In the genomic region with DNA sequence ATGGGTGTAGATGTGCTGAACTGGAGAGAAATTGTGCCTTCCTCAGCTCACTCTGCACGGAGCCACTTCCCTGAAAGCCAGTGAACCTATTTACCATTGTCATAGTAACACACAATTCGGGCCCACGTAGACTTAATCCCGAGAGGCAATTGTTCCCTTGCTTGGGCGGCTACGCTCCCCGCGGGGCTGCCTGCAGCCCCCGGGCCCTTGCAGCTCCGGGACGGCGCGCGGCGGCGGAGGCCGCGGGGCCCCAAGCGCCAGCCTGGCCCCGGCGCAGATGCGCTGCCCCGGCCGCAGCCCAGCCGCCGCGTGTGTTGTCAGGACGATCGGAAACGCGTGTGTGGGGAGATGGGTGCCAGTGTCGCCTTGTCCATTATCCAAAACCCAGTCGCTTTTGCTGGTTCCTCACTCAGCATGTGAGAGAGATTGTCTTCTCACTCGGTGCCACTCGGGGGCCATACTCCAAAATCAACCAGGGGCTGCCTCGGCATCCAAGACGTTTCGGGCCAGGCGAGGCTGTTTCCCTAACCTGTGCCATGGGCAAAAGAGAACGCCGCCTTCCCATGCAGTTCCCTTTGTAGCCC, we compare ENCODE assay signal across 23 cellular contexts. TPM values are rescaled to one million over a fixed set of nuclear protein-coding genes. Genes with fewer than 3 reads are reported as not detected.
DNase-seq lines count a peak whose midpoint lies in the region; ATAC-seq, FAIRE-seq and TF ChIP-seq lines count a peak whose summit lies in the region.
"Had no signal": no experiment of that assay in that cellular context is flagged by ENCODE, and none has a peak within 500 bp of the region (broad histone marks: within the 10 kb centered on the region; RNA-seq: fewer than 3 reads in every experiment).

No MANE protein-coding gene starts in this region.

- POLR2A ChIA-PET in WTC11 (lab: Charles Lee): interaction anchor here (0.6 kb wide), 1 partner anchor 174 kb away, joined by 6 read pairs; no protein-coding TSS in a partner anchor

- no peak overlapping the region for H3K4me3 ChIP-seq in hepatocyte
- no peak overlapping the region for H3K4me3 ChIP-seq in neuronal stem cell (ENCODE audit: low read length in 2 of 2)
- H3K4me3 ChIP-seq in sigmoid colon: no peak overlapping the region
- no peak overlapping the region for H3K4me3 ChIP-seq in small intestine (ENCODE audit: low read depth in 1 of 2, low read length in 2 of 2)
- H3K4me3 ChIP-seq: esophagus muscularis mucosa, lung, MG63, psoas muscle, thyroid gland had no signal

- H3K4me1 ChIP-seq in hepatocyte (ENCODE audit: insufficient read depth) (no peaks in the 10 kb centered on the region), neuronal stem cell (ENCODE audit: control insufficient read depth in 2 of 2, insufficient read depth in 1 of 2, low read depth in 1 of 2, low read length in 2 of 2) (peaks cover 0 to 6% of the 10 kb centered on the region in 2 donors), sigmoid colon (no peaks in the 10 kb centered on the region), small intestine (ENCODE audit: control insufficient read depth in 2 of 2, insufficient read depth in 1 of 2, low read depth in 1 of 2, low read length in 1 of 2) (no peaks in the 10 kb centered on the region)
- H3K4me1 ChIP-seq: psoas muscle had no signal

- H3K9me2 ChIP-seq in hepatocyte (replicated peaks; ENCODE audit: insufficient read depth): no peaks in the 10 kb centered on the region

- H3K36me3 ChIP-seq in hepatocyte (replicated peaks; ENCODE audit: insufficient read depth, low read depth) (no peaks in the 10 kb centered on the region), neuronal stem cell (replicated peaks in 1 of 2; ENCODE audit: control insufficient read depth in 2 of 2, insufficient read depth in 2 of 2, low read length in 2 of 2) (no peaks in the 10 kb centered on the region), sigmoid colon (no peaks in the 10 kb centered on the region), small intestine (ENCODE audit: control insufficient read depth in 2 of 2, insufficient read depth in 2 of 2, low read length in 2 of 2) (no peaks in the 10 kb centered on the region)
- H3K36me3 ChIP-seq: esophagus muscularis mucosa, MG63, thyroid gland had no signal

- H2AFZ ChIP-seq in hepatocyte (no peak overlapping the region), neuronal stem cell (ENCODE audit: low read length) (peak overlapping the region; percentile 27)

- H3K27ac ChIP-seq in hepatocyte (no peak overlapping the region), neuronal stem cell (replicated peaks; ENCODE audit: low read length) (no peak overlapping the region), sigmoid colon (no peak overlapping the region), small intestine (ENCODE audit: low read depth in 1 of 2, low read length in 1 of 2) (no peak overlapping the region)
- H3K27ac ChIP-seq: esophagus muscularis mucosa, psoas muscle, thyroid gland had no signal

- no peak overlapping the region for H2BK120ac ChIP-seq in neuronal stem cell (ENCODE audit: low read depth, low read length)

- H3K23ac ChIP-seq in neuronal stem cell (ENCODE audit: low read depth, low read length, poor library complexity): no peak overlapping the region

- H2BK15ac ChIP-seq in neuronal stem cell (ENCODE audit: low read length): no peak overlapping the region

- peak overlapping the region; percentile 60 for H3K4me3 Mint-ChIP-seq in WTC11
- H3K4me3 Mint-ChIP-seq: activated CD4-positive, alpha-beta memory T cell treated with anti-CD3 and anti-CD28 coated beads, Interleukin-2, amount 10 ng/mL, durations not matched to agents 7 days and 5 days; activated naive CD8-positive, alpha-beta T cell; activated T-cell treated with anti-CD3 and anti-CD28 coated beads, Interleukin-2, amount 50 U/mL, for 24 hours; naive thymus-derived CD8-positive, alpha-beta T cell; stimulated activated naive B cell treated with anti-CD40 and anti-IgM and Interleukin-4, amounts not matched to agents 10 μg/mL and 1 μg/mL and 100 μg/mL, for 72 hours; T-cell had no signal

- intact Hi-C loops in sigmoid colon (cut with DNase I): no loop called here

- no peak overlapping the region for H2AK5ac ChIP-seq in neuronal stem cell (ENCODE audit: low read depth, low read length)

- peak overlapping the region; percentile 67 for H3K4me2 ChIP-seq in hepatocyte
- H3K4me2 ChIP-seq in neuronal stem cell (ENCODE audit: insufficient read depth, low read length, poor library complexity, severe bottlenecking): no peak overlapping the region

- no peaks in the 10 kb centered on the region for H3K79me1 ChIP-seq in neuronal stem cell (ENCODE audit: low read depth, low read length)

- H4K91ac ChIP-seq in neuronal stem cell (ENCODE audit: low read depth, low read length, poor library complexity): no peak overlapping the region

- TF ChIP-seq EP300 in sigmoid colon (IDR thresholded peaks at IDR 0.05): no peak

- H3K18ac ChIP-seq in neuronal stem cell (ENCODE audit: low read length): peak overlapping the region; percentile 23

- no peak for TF ChIP-seq POLR2A in sigmoid colon (IDR thresholded peaks at IDR 0.05)

- TF ChIP-seq CTCF in WTC11 (IDR thresholded peaks at IDR 0.05) (no peak), hepatocyte (IDR thresholded peaks at IDR 0.05; ENCODE audit: poor library complexity) (no peak), sigmoid colon (IDR thresholded peaks at IDR 0.05) (no peak)

- H3K14ac ChIP-seq in neuronal stem cell (ENCODE audit: low read length): no peak overlapping the region

- no peak overlapping the region for H2BK12ac ChIP-seq in neuronal stem cell (ENCODE audit: low read length)

- H3K36me3 Mint-ChIP-seq in WTC11: no peaks in the 10 kb centered on the region
- H3K36me3 Mint-ChIP-seq: activated naive CD8-positive, alpha-beta T cell; CD14-positive monocyte; naive thymus-derived CD8-positive, alpha-beta T cell; stimulated activated naive B cell treated with anti-CD40 and anti-IgM and Interleukin-4, amounts not matched to agents 10 μg/mL and 1 μg/mL and 100 μg/mL, for 72 hours; T-cell had no signal

- peak overlapping the region; percentile 47 for H3K9ac ChIP-seq in neuronal stem cell (ENCODE audit: low read depth, low read length, poor library complexity)

- DNase-seq in D341Med (ENCODE audit: low spot score) (peak; percentile 21), WTC11 (ENCODE audit: low spot score) (peak; percentile 28), hepatocyte (ENCODE audit: low spot score) (peak; percentile 10), neuronal stem cell (ENCODE audit: low spot score) (no peak), sigmoid colon (no peak), SKM-1 treated with dmso at 0.1 percent for 144 hours (lab: John Stamatoyannopoulos, UW; ENCODE audit: unreplicated experiment) (no peak), small intestine (no peak)
- DNase-seq: activated CD4-positive, alpha-beta memory T cell treated with anti-CD3 and anti-CD28 coated beads, Interleukin-2, amount 10 ng/mL, durations not matched to agents 7 days and 5 days; activated T-cell treated with anti-CD3 and anti-CD28 coated beads, Interleukin-2, amount 50 U/mL, for 24 hours; MG63; naive thymus-derived CD8-positive, alpha-beta T cell; NCI-H187 treated with DMSO at 0.1 percent for 48 hours; psoas muscle; stimulated activated naive B cell treated with anti-CD40 and anti-IgM and Interleukin-4, amounts not matched to agents 10 μg/mL and 1 μg/mL and 100 μg/mL, for 72 hours; T-cell; thyroid gland had no signal

- H3K27ac Mint-ChIP-seq in WTC11: no peak overlapping the region
- H3K27ac Mint-ChIP-seq: activated CD4-positive, alpha-beta memory T cell treated with anti-CD3 and anti-CD28 coated beads, Interleukin-2, amount 10 ng/mL, durations not matched to agents 7 days and 5 days; activated naive CD8-positive, alpha-beta T cell; activated T-cell treated with anti-CD3 and anti-CD28 coated beads, Interleukin-2, amount 50 U/mL, for 24 hours; CD14-positive monocyte; naive thymus-derived CD8-positive, alpha-beta T cell; stimulated activated naive B cell treated with anti-CD40 and anti-IgM and Interleukin-4, amounts not matched to agents 10 μg/mL and 1 μg/mL and 100 μg/mL, for 72 hours; T-cell had no signal

- H2BK5ac ChIP-seq in neuronal stem cell (ENCODE audit: low read length): no peak overlapping the region

- ATAC-seq in WTC11 (peak; percentile 68), HG03196 (IDR thresholded peaks at IDR 0.05; ENCODE audit: unreplicated experiment) (no peak)
- ATAC-seq: naive thymus-derived CD8-positive, alpha-beta T cell; psoas muscle; stimulated activated naive B cell treated with anti-CD40 and anti-IgM and Interleukin-4, amounts not matched to agents 10 μg/mL and 1 μg/mL and 100 μg/mL, for 72 hours; T-cell had no signal

- peaks cover 16% of the 10 kb centered on the region for H3K27me3 Mint-ChIP-seq in WTC11 (ENCODE audit: low read depth)

- 38% methylated on average over 39 of the region's 41 CpGs for WGBS in hepatocyte (ENCODE audit: low lambda C conversion rate, missing lambda C conversion rate)
- no CpG with 5 or more reads among the region's 41 CpGs for WGBS in neuronal stem cell (ENCODE audit: extremely low coverage in 2 of 2, insufficient read length in 2 of 2, insufficient replicate concordance in 1 of 2), 2 donors
- 12 to 37% methylated on average over 41 of the region's 41 CpGs for WGBS in sigmoid colon, 2 donors
- 13 to 14% (median 13%) methylated on average over 40 to 41 of the region's 41 CpGs for WGBS in small intestine, 3 donors

- no peak overlapping the region for H3K4ac ChIP-seq in neuronal stem cell (ENCODE audit: low read length)

- peaks cover 6% of the 10 kb centered on the region for H3K4me1 Mint-ChIP-seq in WTC11
- H3K4me1 Mint-ChIP-seq: activated CD4-positive, alpha-beta memory T cell treated with anti-CD3 and anti-CD28 coated beads, Interleukin-2, amount 10 ng/mL, durations not matched to agents 7 days and 5 days; CD14-positive monocyte; naive thymus-derived CD8-positive, alpha-beta T cell; stimulated activated naive B cell treated with anti-CD40 and anti-IgM and Interleukin-4, amounts not matched to agents 10 μg/mL and 1 μg/mL and 100 μg/mL, for 72 hours; T-cell had no signal

- H4K20me1 ChIP-seq in hepatocyte (ENCODE audit: insufficient read depth, poor library complexity, severe bottlenecking): no peaks in the 10 kb centered on the region

- H3K27me3 ChIP-seq in hepatocyte: peaks cover 39% of the 10 kb centered on the region
- H3K27me3 ChIP-seq in neuronal stem cell (ENCODE audit: control insufficient read depth in 3 of 3, insufficient read depth in 3 of 3, low read depth in 1 of 3, low read length in 3 of 3): peaks cover 0 to 15% (median 5%) of the 10 kb centered on the region in 3 experiments
- peaks cover 0 to 7% (median 0%) of the 10 kb centered on the region in 3 donors for H3K27me3 ChIP-seq in sigmoid colon
- peaks cover 4 to 6% of the 10 kb centered on the region in 2 donors for H3K27me3 ChIP-seq in small intestine (ENCODE audit: control insufficient read depth in 2 of 2, insufficient read depth in 2 of 2, low read length in 2 of 2)
- H3K27me3 ChIP-seq: thyroid gland had no signal

- CTCF ChIA-PET in WTC11 (lab: Charles Lee): interaction anchor here (0.7 to 3.8 kb wide), 3 partner anchors 22 to 175 kb away, joined by 3 to 31 read pairs (median 8); no protein-coding TSS in a partner anchor

- no peaks in the 10 kb centered on the region for H3K79me2 ChIP-seq in hepatocyte

- H3K9me3 Mint-ChIP-seq in WTC11: no peaks in the 10 kb centered on the region

- no peaks in the 10 kb centered on the region for H3K9me3 ChIP-seq in hepatocyte (ENCODE audit: low read depth)
- no peaks in the 10 kb centered on the region for H3K9me3 ChIP-seq in neuronal stem cell (replicated peaks in 1 of 2; ENCODE audit: control insufficient read depth in 2 of 2, insufficient read depth in 1 of 2, low read depth in 1 of 2, low read length in 2 of 2)
- H3K9me3 ChIP-seq in sigmoid colon: no peaks in the 10 kb centered on the region
- H3K9me3 ChIP-seq in small intestine (ENCODE audit: control insufficient read depth, low read depth): no peaks in the 10 kb centered on the region
- H3K9me3 ChIP-seq: esophagus muscularis mucosa, MG63, psoas muscle, thyroid gland had no signal

- no peak overlapping the region for H4K8ac ChIP-seq in neuronal stem cell (ENCODE audit: low read depth, low read length)

- FAIRE-seq in small intestine (lab: Jason Lieb, UNC): no peak

RNA-seq across cellular contexts. Expression of gene LRRTM1, which starts 17.9 kb away (rescaled TPM):
- total RNA-seq in WTC11 (2021) (1.1 to 1.4 TPM (median 1.2 TPM) in 3 replicates), hepatocyte (1.0 and 1.3 TPM in 2 replicates), sigmoid colon (1 to 10 TPM in 3 of 4 donors, under 1 TPM in 1; 0.49 to 3.0 (median 1.8) TPM)
- polyA plus RNA-seq in hepatocyte (1.9 and 2.7 TPM in 2 replicates), sigmoid colon (under 1 TPM in 1 of 3 donors, not detected in 2; 0.76 TPM), small intestine (1 to 10 TPM in 1 of 3 donors, not detected in 2; 1.1 TPM)
- polyA plus RNA-seq in neuronal stem cell (2013, experiment 1 of 2): 0.14 TPM
- 0.10 TPM for polyA plus RNA-seq in neuronal stem cell (2013, experiment 2 of 2)
- total RNA-seq: A673; activated CD4-positive, alpha-beta memory T cell treated with anti-CD3 and anti-CD28 coated beads, Interleukin-2, amount 10 ng/mL, durations not matched to agents 7 days and 5 days; dermis microvascular lymphatic vessel endothelial cell; naive thymus-derived CD8-positive, alpha-beta T cell; T-cell had no signal
- polyA plus RNA-seq: CD14-positive monocyte; naive thymus-derived CD8-positive, alpha-beta T cell had no signal

Comparison
In these comparisons a context has a peak if more than half of its experiments do, and no peak if none do; other contexts are left out.
1. DNase-seq: peak in D341Med (single experiment), WTC11 (single experiment) and hepatocyte (single experiment); none in neuronal stem cell (single experiment), sigmoid colon (single experiment), SKM-1 treated with dmso at 0.1 percent for 144 hours (single experiment) and small intestine (single experiment).